Comparison of ENCODE assay signal across 1 cellular context in genomic region chr10:71268751-71269150, GRCh38.
TF ChIP-seq lines count a peak whose summit lies in the region.

No MANE protein-coding gene starts in this region.

TF ChIP-seq in IMR-90, 13 proteins besides CTCF, POLR2A, EP300 and RAD21 (continued from another document):
- TF ChIP-seq MAZ (IDR thresholded peaks at IDR 0.05; ENCODE audit: borderline replicate concordance, low read depth, low read length) (0 out of 2 replicates have a peak, but pooled peaks have one; percentile 8), FOS (IDR thresholded peaks at IDR 0.05; ENCODE audit: low read depth, low read length) (no peak), CHD1 (IDR thresholded peaks at IDR 0.05; ENCODE audit: low read depth, low read length) (no peak), USF2 (IDR thresholded peaks at IDR 0.05; ENCODE audit: low read depth, low read length) (no peak), BHLHE40 (IDR thresholded peaks at IDR 0.05; ENCODE audit: low read depth, low read length) (peak; percentile 64), RCOR1 (IDR thresholded peaks at IDR 0.05; ENCODE audit: insufficient replicate concordance, low read length) (no peak), RFX5 (IDR thresholded peaks at IDR 0.05; ENCODE audit: low read depth, low read length) (no peak), ELK1 (IDR thresholded peaks at IDR 0.05; ENCODE audit: borderline replicate concordance, low read depth, low read length) (no peak), SMC3 (IDR thresholded peaks at IDR 0.05; ENCODE audit: low read depth, low read length) (no peak), MXI1 (IDR thresholded peaks at IDR 0.05; ENCODE audit: borderline replicate concordance, low read depth, low read length) (no peak), MAFK (IDR thresholded peaks at IDR 0.05; ENCODE audit: low read depth, low read length) (no peak)
TF ChIP-seq in IMR-90: peak in this region for 2.
